1 cellular context compared by ENCODE assay signal in genomic region chr11:116533186-116533825, GRCh38.
TF ChIP-seq lines count a peak whose summit lies in the region.

No MANE protein-coding gene starts in this region.

TF ChIP-seq in H1, 55 proteins besides CTCF, POLR2A, EP300 and RAD21 (continued from another document):
- TF ChIP-seq CHD2 (IDR thresholded peaks at IDR 0.05; ENCODE audit: low read length), result no peak
TF ChIP-seq in H1: peak in this region for 1.
